ENCODE assay signal across 18 cellular contexts in the genomic region with DNA sequence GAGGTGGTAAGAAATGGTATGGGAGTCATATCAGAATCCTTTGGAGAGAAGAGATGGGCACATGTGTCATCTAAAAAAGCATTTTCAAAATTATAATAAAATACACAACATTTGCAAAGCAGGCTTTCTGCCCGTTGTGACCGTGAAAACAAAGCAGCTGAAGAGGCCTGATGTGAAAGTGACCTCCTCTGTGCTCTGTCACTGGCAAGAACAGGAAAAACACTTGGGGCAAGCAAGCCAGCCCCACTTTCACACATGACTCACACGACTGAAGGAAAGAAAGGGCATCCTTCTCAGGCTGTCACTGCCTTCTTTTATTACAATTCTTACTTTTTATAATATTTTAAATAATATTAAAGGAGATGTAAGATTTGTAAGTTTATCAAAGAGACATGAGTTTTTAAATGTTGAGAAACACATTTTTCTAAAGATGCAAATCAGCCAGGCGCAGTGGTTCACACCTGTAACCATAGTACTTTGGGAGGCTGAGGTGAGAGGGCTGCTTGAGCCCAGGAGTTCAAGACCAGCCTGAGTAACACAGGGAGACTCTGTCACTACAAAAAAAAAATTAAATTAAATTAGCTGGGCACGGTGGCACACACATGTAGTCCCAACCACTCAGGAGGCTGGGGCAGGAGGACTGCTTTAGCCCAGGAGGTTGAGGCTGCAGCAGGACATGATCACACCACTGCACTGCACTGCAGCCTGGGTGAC.
DNase-seq lines count a peak whose midpoint lies in the region; ATAC-seq and FAIRE-seq lines count a peak whose summit lies in the region.
"Had no signal": no experiment of that assay in that cellular context is flagged by ENCODE, and none has a peak within 500 bp of the region (broad histone marks: within the 10 kb centered on the region; RNA-seq: fewer than 3 reads in every experiment).

No MANE protein-coding gene starts in this region.

- no peak overlapping the region for H3K14ac ChIP-seq in mesenchymal stem cell (ENCODE audit: low read length in 2 of 2)

- no peak overlapping the region for H3K18ac ChIP-seq in mesenchymal stem cell (ENCODE audit: low read depth in 1 of 2, low read length in 2 of 2)

- H3K79me1 ChIP-seq in mesenchymal stem cell (replicated peaks; ENCODE audit: low read length, poor library complexity, severe bottlenecking) = peaks cover 12% of the 10 kb centered on the region

- peak; percentile 13 for DNase-seq in T-helper 2 cell treated with Interferon-gamma antibody and Interleukin-4, amounts not matched to agents 5 μg/mL and 100 μg/mL, for 36 hours (ENCODE audit: low spot score)
- no peak for DNase-seq in T-helper 2 cell
- DNase-seq in GM19239 (ENCODE audit: insufficient read length, low spot score) = peak; percentile 9
- peak; percentile 73 to 80 for DNase-seq in NCI-H526 (lab: John Stamatoyannopoulos, UW)
- DNase-seq in mesenchymal stem cell = peak; percentile 18
- DNase-seq in NCI-H146 treated with DMSO at 0.1 percent for 48 hours (lab: John Stamatoyannopoulos, UW; ENCODE audit: unreplicated experiment) = no peak
- DNase-seq: Calu3, hippocampal formation, OCI-M1, transverse colon had no signal

- no peaks in the 10 kb centered on the region for H3K9me3 ChIP-seq in mesenchymal stem cell (ENCODE audit: control insufficient read depth, low read length)
- H3K9me3 ChIP-seq: A549, transverse colon had no signal

- no peak overlapping the region for H2BK5ac ChIP-seq in mesenchymal stem cell (ENCODE audit: low read depth, low read length, poor library complexity, severe bottlenecking)

- H2BK12ac ChIP-seq in mesenchymal stem cell (ENCODE audit: low read length in 2 of 2) = no peak overlapping the region

- no peaks in the 10 kb centered on the region for H3K27me3 ChIP-seq in mesenchymal stem cell (ENCODE audit: control insufficient read depth in 1 of 2, insufficient read depth in 1 of 2, low read length in 2 of 2)
- H3K27me3 ChIP-seq: transverse colon had no signal

- no peak overlapping the region for H2AK5ac ChIP-seq in mesenchymal stem cell (ENCODE audit: low read length, severe bottlenecking)

- H3K4me1 ChIP-seq in mesenchymal stem cell (ENCODE audit: control insufficient read depth, insufficient read depth, low read depth, low read length) = peaks cover 1% of the 10 kb centered on the region
- H3K4me1 ChIP-seq: A549 had no signal

- H3K4me2 ChIP-seq in mesenchymal stem cell (ENCODE audit: low read length, poor library complexity, severe bottlenecking) = no peak overlapping the region
- H3K4me2 ChIP-seq: A549, GM23338 had no signal

- H4K8ac ChIP-seq in mesenchymal stem cell (ENCODE audit: low read length) = no peak overlapping the region

- H2BK120ac ChIP-seq in mesenchymal stem cell (ENCODE audit: low read depth, low read length) = no peak overlapping the region

- no peaks in the 10 kb centered on the region for H3K9me3 Mint-ChIP-seq in T-helper 2 cell treated with Interferon-gamma antibody and Interleukin-4, amounts not matched to agents 5 μg/mL and 100 μg/mL, for 36 hours
- H3K9me3 Mint-ChIP-seq: brain, GM23338 had no signal

- H3K27me3 Mint-ChIP-seq in T-helper 2 cell treated with Interferon-gamma antibody and Interleukin-4, amounts not matched to agents 5 μg/mL and 100 μg/mL, for 36 hours (ENCODE audit: low read depth) = no peaks in the 10 kb centered on the region
- H3K27me3 Mint-ChIP-seq: brain, progenitor cell of endocrine pancreas had no signal

- no peak for ATAC-seq in HG03442 (IDR thresholded peaks at IDR 0.05; ENCODE audit: unreplicated experiment)
- ATAC-seq in GM21576 (IDR thresholded peaks at IDR 0.05; ENCODE audit: unreplicated experiment) = no peak
- ATAC-seq: A549, GM23338 had no signal

- H2AFZ ChIP-seq in mesenchymal stem cell (ENCODE audit: low read depth, low read length) = no peak overlapping the region
- H2AFZ ChIP-seq: GM23338 had no signal

- FAIRE-seq in GM19239 (lab: Jason Lieb, UNC) = no peak
- FAIRE-seq: A549, endometrium had no signal

- H2BK15ac ChIP-seq in mesenchymal stem cell (ENCODE audit: low read depth, poor library complexity, severe bottlenecking) = no peak overlapping the region

- H3K36me3 Mint-ChIP-seq in T-helper 2 cell treated with Interferon-gamma antibody and Interleukin-4, amounts not matched to agents 5 μg/mL and 100 μg/mL, for 36 hours (ENCODE audit: low read depth) = no peaks in the 10 kb centered on the region
- H3K36me3 Mint-ChIP-seq: brain had no signal

- no peak overlapping the region for H3K4me3 Mint-ChIP-seq in T-helper 2 cell treated with Interferon-gamma antibody and Interleukin-4, amounts not matched to agents 5 μg/mL and 100 μg/mL, for 36 hours
- H3K4me3 Mint-ChIP-seq: brain, GM23338 had no signal

- no peak overlapping the region for H3K4ac ChIP-seq in mesenchymal stem cell (ENCODE audit: low read depth in 1 of 2, low read length in 2 of 2)

- H3K27ac Mint-ChIP-seq in T-helper 2 cell treated with Interferon-gamma antibody and Interleukin-4, amounts not matched to agents 5 μg/mL and 100 μg/mL, for 36 hours = no peak overlapping the region
- H3K27ac Mint-ChIP-seq: GM23338, progenitor cell of endocrine pancreas had no signal

- H3K36me3 ChIP-seq in mesenchymal stem cell (ENCODE audit: control insufficient read depth in 1 of 2, insufficient read depth in 2 of 2, low read depth in 1 of 2, low read length in 2 of 2) = no peaks in the 10 kb centered on the region
- H3K36me3 ChIP-seq: transverse colon had no signal

- no peak overlapping the region for H4K91ac ChIP-seq in mesenchymal stem cell (ENCODE audit: low read length)

- no peak overlapping the region for H3K23ac ChIP-seq in mesenchymal stem cell (ENCODE audit: low read length in 2 of 2)

- H3K9ac ChIP-seq in mesenchymal stem cell (ENCODE audit: low read length) = no peak overlapping the region

- H3K4me1 Mint-ChIP-seq in T-helper 2 cell treated with Interferon-gamma antibody and Interleukin-4, amounts not matched to agents 5 μg/mL and 100 μg/mL, for 36 hours (ENCODE audit: low read depth) = peaks cover 2% of the 10 kb centered on the region

- H3K27ac ChIP-seq in mesenchymal stem cell (ENCODE audit: low read length, poor library complexity, severe bottlenecking) = no peak overlapping the region
- H3K27ac ChIP-seq: A549, transverse colon had no signal

- no peak overlapping the region for H3K4me3 ChIP-seq in mesenchymal stem cell (ENCODE audit: insufficient read depth in 1 of 2, low read depth in 1 of 2, low read length in 2 of 2)
- H3K4me3 ChIP-seq: A549, GM23338, lung, transverse colon had no signal

- 81% methylated on average over 5 of the region's 5 CpGs for WGBS in mesenchymal stem cell

Comparison
In these comparisons a context has a peak if more than half of its experiments do, and no peak if none do; other contexts are left out.
1. DNase-seq: peak in T-helper 2 cell treated with Interferon-gamma antibody and Interleukin-4, amounts not matched to agents 5 μg/mL and 100 μg/mL, for 36 hours (single experiment), GM19239 (single experiment), NCI-H526 (2 of 2) and mesenchymal stem cell (single experiment); none in T-helper 2 cell (0 of 5) and NCI-H146 treated with DMSO at 0.1 percent for 48 hours (single experiment).